In the genomic region with DNA sequence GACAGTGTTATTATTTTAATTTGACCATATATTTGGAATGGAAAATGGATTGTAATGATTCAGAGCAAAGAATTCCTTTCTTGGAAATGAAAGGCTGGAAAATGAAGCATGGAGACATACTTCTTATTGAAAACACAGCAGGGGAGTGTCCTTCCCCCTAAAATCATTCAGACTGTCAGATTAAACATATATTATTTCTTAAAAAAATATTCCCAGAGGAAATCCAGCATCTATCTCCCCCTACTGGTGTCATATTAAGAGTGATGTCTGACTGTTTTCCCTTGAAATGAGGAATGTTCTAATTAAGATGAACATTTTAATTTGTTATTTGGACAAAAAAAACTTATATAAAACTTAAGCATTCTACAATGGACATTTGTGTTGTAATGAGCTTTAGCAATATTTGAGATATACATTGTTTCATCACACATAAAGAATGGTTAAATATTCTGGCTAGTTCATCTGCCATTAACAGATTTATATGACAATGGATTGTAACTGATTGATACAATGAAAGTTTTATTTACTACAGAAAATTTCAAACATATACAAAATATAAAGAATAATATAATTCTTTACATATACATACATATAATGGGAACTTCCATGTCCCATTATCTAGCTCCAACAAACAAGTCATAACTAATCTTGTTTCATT, we compare ENCODE assay signal across 7 cellular contexts.
A peak's percentile ranks its signal among the peaks of the same experiment; 100 is the strongest.
DNase-seq lines count a peak whose midpoint lies in the region; TF ChIP-seq lines count a peak whose summit lies in the region.

No MANE protein-coding gene starts in this region.

- no peaks in the 10 kb centered on the region for H3K36me3 ChIP-seq in esophagus muscularis mucosa

- H3K9me3 ChIP-seq in esophagus muscularis mucosa: peaks cover 0 to 4% (median 0%) of the 10 kb centered on the region in 4 donors

- DNase-seq in GM03348 (ENCODE audit: low spot score) (peak; percentile 37), NCI-H69 (lab: John Stamatoyannopoulos, UW) (peak; percentile 30), esophagus muscularis mucosa (ENCODE audit: extremely low spot score) (no peak), renal cortical epithelial cell (ENCODE audit: low read depth) (peak; percentile 38), nucleus accumbens (lab: John Stamatoyannopoulos, UW) (no peak), NCI-H187 (lab: John Stamatoyannopoulos, UW) (no peak)
- DNase-seq in activated T-cell treated with anti-CD3 and anti-CD28 coated beads, Interleukin-2, amount 50 U/mL, for 48 hours: no peak

- intact Hi-C loops in esophagus muscularis mucosa (cut with DNase I): loop anchor here (10.0 kb wide), 1 partner anchor 556 kb away; no protein-coding TSS in a partner anchor

- no peak for TF ChIP-seq EP300 in esophagus muscularis mucosa (IDR thresholded peaks at IDR 0.05)

- H3K27ac ChIP-seq in esophagus muscularis mucosa (replicated peaks in 1 of 4): no peak overlapping the region

- no peaks in the 10 kb centered on the region for H3K4me1 ChIP-seq in esophagus muscularis mucosa

- H3K4me3 ChIP-seq in esophagus muscularis mucosa: no peak overlapping the region

- TF ChIP-seq POLR2A in esophagus muscularis mucosa (IDR thresholded peaks at IDR 0.05; ENCODE audit: low read depth): no peak

- no peaks in the 10 kb centered on the region for H3K27me3 ChIP-seq in esophagus muscularis mucosa

- peak; percentile 40 to 54 (median 42) for TF ChIP-seq CTCF in esophagus muscularis mucosa (IDR thresholded peaks at IDR 0.05)

Comparison
In these comparisons a context has a peak if more than half of its experiments do, and no peak if none do; other contexts are left out.
1. DNase-seq: peak in GM03348 (single experiment), NCI-H69 (single experiment) and renal cortical epithelial cell (single experiment); none in esophagus muscularis mucosa (single experiment), activated T-cell treated with anti-CD3 and anti-CD28 coated beads, Interleukin-2, amount 50 U/mL, for 48 hours (0 of 2), nucleus accumbens (0 of 56) and NCI-H187 (0 of 2).